ENCODE assay signal across 9 cellular contexts in the genomic region with DNA sequence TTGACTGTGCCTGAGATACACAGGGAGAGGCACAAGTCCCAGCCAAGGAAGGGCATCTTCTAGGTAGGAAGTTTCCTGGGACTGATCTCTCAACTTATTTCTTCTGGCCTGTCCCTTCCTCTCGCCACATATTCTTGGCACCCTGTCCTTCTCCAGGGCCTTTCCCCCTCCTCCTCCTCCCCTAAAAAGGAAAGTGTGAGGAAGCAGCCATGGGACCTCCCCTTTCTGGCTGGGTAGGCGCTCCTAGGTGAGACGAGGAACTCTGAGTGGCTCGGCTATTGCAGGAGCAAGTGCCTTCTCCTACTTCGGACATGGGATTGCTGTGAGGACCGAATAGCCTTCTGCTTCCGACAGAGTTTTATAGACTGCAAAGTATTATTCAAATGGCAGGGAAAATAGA. TPM values are rescaled to one million over a fixed set of nuclear protein-coding genes. Genes with fewer than 3 reads are reported as not detected.
DNase-seq lines count a peak whose midpoint lies in the region; ATAC-seq and TF ChIP-seq lines count a peak whose summit lies in the region.
"Had no signal": no experiment of that assay in that cellular context is flagged by ENCODE, and none has a peak within 500 bp of the region (broad histone marks: within the 10 kb centered on the region; RNA-seq: fewer than 3 reads in every experiment).

No MANE protein-coding gene starts in this region.

- no peaks in the 10 kb centered on the region for H3K36me3 ChIP-seq in Panc1 (ENCODE audit: control insufficient read depth, insufficient read depth, low read length)
- H3K36me3 ChIP-seq in stomach smooth muscle (ENCODE audit: control insufficient read depth in 2 of 2, insufficient read depth in 2 of 2, low read length in 2 of 2), result no peaks in the 10 kb centered on the region
- H3K36me3 ChIP-seq: cardiac muscle cell had no signal

- H3K4me3 ChIP-seq in Panc1 (ENCODE audit: low read depth in 2 of 2, low read length in 2 of 2) (no peak overlapping the region), stomach smooth muscle (ENCODE audit: low read length in 2 of 2) (peak overlapping the region; percentile 31 to 32)
- H3K4me3 ChIP-seq: cardiac muscle cell had no signal

- POLR2A ChIA-PET in Panc1 (lab: Charles Lee), result interaction anchor here (0.6 kb wide), 1 partner anchor 40 kb away, joined by 3 read pairs; no protein-coding TSS in a partner anchor

- no peaks in the 10 kb centered on the region for H3K9me3 ChIP-seq in Panc1 (ENCODE audit: control insufficient read depth, insufficient read depth, low read depth, low read length)
- no peaks in the 10 kb centered on the region for H3K9me3 ChIP-seq in stomach smooth muscle (ENCODE audit: control insufficient read depth in 2 of 2, low read length in 2 of 2)

- intact Hi-C loops in Panc1 (cut with micrococcal nuclease; ENCODE audit: unreplicated experiment), result loop anchor here (5.0 kb wide), 1 partner anchor 40 kb away; the partner anchor contains the start of gene C1orf115
- intact Hi-C loops in left ventricle myocardium superior (cut with micrococcal nuclease), result loop anchor here (5.0 kb wide), 1 partner anchor 40 kb away; the partner anchor contains the start of gene C1orf115

- no peaks in the 10 kb centered on the region for H3K27me3 ChIP-seq in Panc1 (ENCODE audit: control insufficient read depth, insufficient read depth, low read length)
- no peaks in the 10 kb centered on the region for H3K27me3 ChIP-seq in stomach smooth muscle (ENCODE audit: control insufficient read depth in 1 of 2, insufficient read depth in 2 of 2, low read length in 2 of 2)
- H3K27me3 ChIP-seq: cardiac muscle cell had no signal

- in situ Hi-C loops in Panc1 (cut with HindIII; ENCODE audit: low pct_unique_long_range_greater_than_20kb, low sequenced_read_pairs), result no loop called here

- CTCF ChIA-PET in Panc1 (lab: Charles Lee), result interaction anchor here (0.7 to 1.3 kb wide), 7 partner anchors 9 to 514 kb away, joined by 4 to 15 read pairs (median 5); partner anchors contain the start of genes MTARC2 and RAB3GAP2

- no peak for TF ChIP-seq CTCF in Panc1 (IDR thresholded peaks at IDR 0.05)

- peak overlapping the region in 1 of 2 donors; percentile 1 for H3K9ac ChIP-seq in stomach smooth muscle (ENCODE audit: low read length in 2 of 2)

- H3K27ac ChIP-seq in Panc1 (ENCODE audit: low read length) (peak overlapping the region; percentile 37; the same call in 1 of the 2 replicates), stomach smooth muscle (ENCODE audit: low read length) (no peak overlapping the region)
- H3K27ac ChIP-seq: cardiac muscle cell had no signal

- ATAC-seq in GM21723 (IDR thresholded peaks at IDR 0.05; ENCODE audit: unreplicated experiment) (peak; percentile 4), Panc1 (no peak), left ventricle myocardium superior (peak; percentile 87)

- no TSS peak for BruUV-seq in Panc1 (replicated peaks; lab: Mats Ljungman, UMichigan)

- DNase-seq in Panc1 (ENCODE audit: low read depth, low spot score), result no peak
- DNase-seq in left ventricle myocardium superior, result peak; percentile 42
- DNase-seq in AML-193 (lab: John Stamatoyannopoulos, UW), result no peak
- DNase-seq in stimulated activated CD4-positive, alpha-beta T cell treated with anti-CD3 and anti-CD28 coated beads, Interleukin-12 subunit alpha, Interleukin-12 subunit beta, amount 100 ng/mL, for 4 hours, result no peak
- DNase-seq in AG20443 (ENCODE audit: low spot score), result no peak
- DNase-seq in dedifferentiated amniotic fluid mesenchymal stem cell (ENCODE audit: extremely low spot score), result no peak

- H3K4me1 ChIP-seq in Panc1 (ENCODE audit: control insufficient read depth, insufficient read depth, low read length) (peaks cover 15% of the 10 kb centered on the region; the same call in 1 of the 2 replicates), stomach smooth muscle (ENCODE audit: control insufficient read depth, insufficient read depth, low read length) (peaks cover 3% of the 10 kb centered on the region)

RNA-seq across cellular contexts. Expression of gene MTARC2, which starts 15.5 kb away (rescaled TPM):
- total RNA-seq in Panc1 (2021; ENCODE audit: unreplicated experiment) (10.1 TPM), left ventricle myocardium superior (24.9 TPM)
- polyA plus RNA-seq in Panc1 (2012; ENCODE audit: insufficient read length), result 7.6 TPM

RNA-seq across cellular contexts. Expression of gene C1orf115, which starts 42.5 kb away (rescaled TPM):
- 3.9 TPM for total RNA-seq in Panc1 (2021; ENCODE audit: unreplicated experiment)
- polyA plus RNA-seq in Panc1 (2012; ENCODE audit: insufficient read length), result 5.5 TPM
- 22.7 TPM for total RNA-seq in left ventricle myocardium superior

RNA-seq across cellular contexts. Expression of gene MTARC1, which starts 54.1 kb away (rescaled TPM):
- total RNA-seq in Panc1 (2021; ENCODE audit: unreplicated experiment) (0.74 TPM), left ventricle myocardium superior (3.5 TPM)
- polyA plus RNA-seq in Panc1 (2012; ENCODE audit: insufficient read length), result 0.30 TPM

Comparison
In these comparisons a context has a peak if more than half of its experiments do, and no peak if none do; other contexts are left out.
1. H3K4me3 ChIP-seq: peak in stomach smooth muscle (2 of 2); none in Panc1 (0 of 2).